20 cellular contexts compared by ENCODE assay signal in genomic region chr2:97816411-97816810, GRCh38.
A peak's percentile ranks its signal among the peaks of the same experiment; 100 is the strongest.
DNase-seq lines count a peak whose midpoint lies in the region; ATAC-seq and TF ChIP-seq lines count a peak whose summit lies in the region.
"Had no signal": no experiment of that assay in that cellular context is flagged by ENCODE, and none has a peak within 500 bp of the region (broad histone marks: within the 10 kb centered on the region; RNA-seq: fewer than 3 reads in every experiment).

No MANE protein-coding gene starts in this region.

- H3K9me3 ChIP-seq in SJCRH30 (replicated peaks): no peaks in the 10 kb centered on the region
- H3K9me3 ChIP-seq: BE2C, HAP-1 had no signal

- H3K4me1 ChIP-seq in SJCRH30: no peaks in the 10 kb centered on the region
- H3K4me1 ChIP-seq: BE2C, HAP-1 had no signal

- no peak overlapping the region for H3K27ac ChIP-seq in SJCRH30
- H3K27ac ChIP-seq: 22Rv1; BLaER1 treated with 17β-estradiol and CSF1 and Interleukin-3, amounts not matched to agents 10 nM and 100 nM had no signal

- H3K27me3 Mint-ChIP-seq in activated CD4-positive, alpha-beta T cell treated with anti-CD3 and anti-CD28 coated beads, Interleukin-2, amount 10 ng/mL, durations not matched to agents 24 days and 14 days: no peaks in the 10 kb centered on the region
- H3K27me3 Mint-ChIP-seq in chondrocyte (ENCODE audit: low read depth): no peaks in the 10 kb centered on the region
- no peaks in the 10 kb centered on the region for H3K27me3 Mint-ChIP-seq in stimulated activated memory B cell treated with anti-CD40 and anti-IgM and Interleukin-4, amounts not matched to agents 10 μg/mL and 1 μg/mL and 100 μg/mL, for 72 hours
- no peaks in the 10 kb centered on the region for H3K27me3 Mint-ChIP-seq in activated T-helper 2 cell treated with anti-CD3 and anti-CD28 coated beads, Interferon-gamma antibody, Interleukin-2, Interleukin-4, amounts not matched to agents 10 μg/mL and 5 μg/mL and 100 μg/mL, durations not matched to agents 14 hours and 24 hours and 36 hours (ENCODE audit: low read depth)
- H3K27me3 Mint-ChIP-seq: CD4-positive, alpha-beta T cell; CD8-positive, alpha-beta memory T cell had no signal

- no peak overlapping the region for H3K4me3 Mint-ChIP-seq in activated CD4-positive, alpha-beta T cell treated with anti-CD3 and anti-CD28 coated beads, Interleukin-2, amount 10 ng/mL, durations not matched to agents 24 days and 14 days
- no peak overlapping the region for H3K4me3 Mint-ChIP-seq in chondrocyte (ENCODE audit: unreplicated experiment)
- no peak overlapping the region for H3K4me3 Mint-ChIP-seq in stimulated activated memory B cell treated with anti-CD40 and anti-IgM and Interleukin-4, amounts not matched to agents 10 μg/mL and 1 μg/mL and 100 μg/mL, for 72 hours
- no peak overlapping the region for H3K4me3 Mint-ChIP-seq in activated T-helper 2 cell treated with anti-CD3 and anti-CD28 coated beads, Interferon-gamma antibody, Interleukin-2, Interleukin-4, amounts not matched to agents 10 μg/mL and 5 μg/mL and 100 μg/mL, durations not matched to agents 14 hours and 24 hours and 36 hours (ENCODE audit: low read depth)
- H3K4me3 Mint-ChIP-seq: CD14-positive monocyte; CD4-positive, alpha-beta T cell; CD8-positive, alpha-beta memory T cell had no signal

- H3K4me3 ChIP-seq in SJCRH30: no peak overlapping the region
- H3K4me3 ChIP-seq: BLaER1 treated with 17β-estradiol and CSF1 and Interleukin-3, amounts not matched to agents 10 nM and 100 nM; HAP-1 had no signal

- H3K4me1 Mint-ChIP-seq in activated CD4-positive, alpha-beta T cell treated with anti-CD3 and anti-CD28 coated beads, Interleukin-2, amount 10 ng/mL, durations not matched to agents 24 days and 14 days: no peaks in the 10 kb centered on the region
- no peaks in the 10 kb centered on the region for H3K4me1 Mint-ChIP-seq in chondrocyte (ENCODE audit: low read depth)
- H3K4me1 Mint-ChIP-seq in stimulated activated memory B cell treated with anti-CD40 and anti-IgM and Interleukin-4, amounts not matched to agents 10 μg/mL and 1 μg/mL and 100 μg/mL, for 72 hours: no peaks in the 10 kb centered on the region
- H3K4me1 Mint-ChIP-seq in activated T-helper 2 cell treated with anti-CD3 and anti-CD28 coated beads, Interferon-gamma antibody, Interleukin-2, Interleukin-4, amounts not matched to agents 10 μg/mL and 5 μg/mL and 100 μg/mL, durations not matched to agents 14 hours and 24 hours and 36 hours (ENCODE audit: low read depth): peaks cover 1% of the 10 kb centered on the region
- H3K4me1 Mint-ChIP-seq: CD14-positive monocyte; CD8-positive, alpha-beta memory T cell had no signal

- no peaks in the 10 kb centered on the region for H3K9me3 Mint-ChIP-seq in activated CD4-positive, alpha-beta T cell treated with anti-CD3 and anti-CD28 coated beads, Interleukin-2, amount 10 ng/mL, durations not matched to agents 24 days and 14 days
- no peaks in the 10 kb centered on the region for H3K9me3 Mint-ChIP-seq in chondrocyte (ENCODE audit: low read depth)
- no peaks in the 10 kb centered on the region for H3K9me3 Mint-ChIP-seq in stimulated activated memory B cell treated with anti-CD40 and anti-IgM and Interleukin-4, amounts not matched to agents 10 μg/mL and 1 μg/mL and 100 μg/mL, for 72 hours
- no peaks in the 10 kb centered on the region for H3K9me3 Mint-ChIP-seq in activated T-helper 2 cell treated with anti-CD3 and anti-CD28 coated beads, Interferon-gamma antibody, Interleukin-2, Interleukin-4, amounts not matched to agents 10 μg/mL and 5 μg/mL and 100 μg/mL, durations not matched to agents 14 hours and 24 hours and 36 hours
- H3K9me3 Mint-ChIP-seq: CD4-positive, alpha-beta T cell; CD8-positive, alpha-beta memory T cell had no signal

- TF ChIP-seq CTCF in chondrocyte (IDR thresholded peaks at IDR 0.05): peak; percentile 8

- no peaks in the 10 kb centered on the region for H3K27me3 ChIP-seq in SJCRH30
- H3K27me3 ChIP-seq: BE2C; BLaER1 treated with 17β-estradiol and CSF1 and Interleukin-3, amounts not matched to agents 10 nM and 100 nM had no signal

- peaks cover 29% of the 10 kb centered on the region for H3K36me3 Mint-ChIP-seq in activated CD4-positive, alpha-beta T cell treated with anti-CD3 and anti-CD28 coated beads, Interleukin-2, amount 10 ng/mL, durations not matched to agents 24 days and 14 days (ENCODE audit: low read depth)
- H3K36me3 Mint-ChIP-seq in chondrocyte (ENCODE audit: low read depth): peaks cover 17% of the 10 kb centered on the region
- peaks cover 32% of the 10 kb centered on the region for H3K36me3 Mint-ChIP-seq in stimulated activated memory B cell treated with anti-CD40 and anti-IgM and Interleukin-4, amounts not matched to agents 10 μg/mL and 1 μg/mL and 100 μg/mL, for 72 hours
- peaks cover 29% of the 10 kb centered on the region for H3K36me3 Mint-ChIP-seq in activated T-helper 2 cell treated with anti-CD3 and anti-CD28 coated beads, Interferon-gamma antibody, Interleukin-2, Interleukin-4, amounts not matched to agents 10 μg/mL and 5 μg/mL and 100 μg/mL, durations not matched to agents 14 hours and 24 hours and 36 hours (ENCODE audit: low read depth)

- DNase-seq in activated CD4-positive, alpha-beta T cell treated with anti-CD3 and anti-CD28 coated beads, Interleukin-2, amount 10 ng/mL, durations not matched to agents 24 days and 14 days: peak; percentile 12
- DNase-seq in activated CD4-positive, alpha-beta T cell treated with anti-CD3 and anti-CD28 coated beads, Interleukin-2, amount 50 U/mL, for 4 hours: no peak
- DNase-seq in chondrocyte (ENCODE audit: low spot score) (no peak), myocyte (ENCODE audit: low read depth) (peak; percentile 6), NCI-H128 (lab: John Stamatoyannopoulos, UW; ENCODE audit: unreplicated experiment) (no peak), SJCRH30 (no peak)
- DNase-seq in activated T-helper 2 cell treated with anti-CD3 and anti-CD28 coated beads, Interferon-gamma antibody, Interleukin-2, Interleukin-4, amounts not matched to agents 10 μg/mL and 5 μg/mL and 100 μg/mL, durations not matched to agents 14 hours and 24 hours and 36 hours (ENCODE audit: low spot score): no peak
- DNase-seq: AML-193; BE2C; CD4-positive, alpha-beta T cell; CD8-positive, alpha-beta memory T cell; DMS 273 treated with DMSO at 0.1 percent for 48 hours; DMS79; GF-D8; GOT3 had no signal

- intact Hi-C loops in activated CD4-positive, alpha-beta T cell treated with anti-CD3 and anti-CD28 coated beads, Interleukin-2, amount 10 ng/mL, durations not matched to agents 24 days and 14 days (cut with micrococcal nuclease): loop anchor here (10.0 kb wide), 1 partner anchor 318 kb away; no protein-coding TSS in a partner anchor
- intact Hi-C loops in activated T-helper 2 cell treated with anti-CD3 and anti-CD28 coated beads, Interferon-gamma antibody, Interleukin-2, Interleukin-4, amounts not matched to agents 10 μg/mL and 5 μg/mL and 100 μg/mL, durations not matched to agents 14 hours and 24 hours and 36 hours (cut with micrococcal nuclease): no loop called here

- no peak for ATAC-seq in stimulated activated memory B cell treated with anti-CD40 and anti-IgM and Interleukin-4, amounts not matched to agents 10 μg/mL and 1 μg/mL and 100 μg/mL, for 72 hours

- H3K27ac Mint-ChIP-seq in activated CD4-positive, alpha-beta T cell treated with anti-CD3 and anti-CD28 coated beads, Interleukin-2, amount 10 ng/mL, durations not matched to agents 24 days and 14 days: no peak overlapping the region
- no peak overlapping the region for H3K27ac Mint-ChIP-seq in chondrocyte (ENCODE audit: unreplicated experiment)
- H3K27ac Mint-ChIP-seq in stimulated activated memory B cell treated with anti-CD40 and anti-IgM and Interleukin-4, amounts not matched to agents 10 μg/mL and 1 μg/mL and 100 μg/mL, for 72 hours: peak overlapping the region; percentile 14
- no peak overlapping the region for H3K27ac Mint-ChIP-seq in activated T-helper 2 cell treated with anti-CD3 and anti-CD28 coated beads, Interferon-gamma antibody, Interleukin-2, Interleukin-4, amounts not matched to agents 10 μg/mL and 5 μg/mL and 100 μg/mL, durations not matched to agents 14 hours and 24 hours and 36 hours
- H3K27ac Mint-ChIP-seq: CD14-positive monocyte had no signal

- H3K36me3 ChIP-seq in SJCRH30: peaks cover 12% of the 10 kb centered on the region
- H3K36me3 ChIP-seq: BE2C had no signal

Comparison
In these comparisons a context has a peak if more than half of its experiments do, and no peak if none do; other contexts are left out.
1. DNase-seq: peak in activated CD4-positive, alpha-beta T cell treated with anti-CD3 and anti-CD28 coated beads, Interleukin-2, amount 10 ng/mL, durations not matched to agents 24 days and 14 days (single experiment) and myocyte (single experiment); none in activated CD4-positive, alpha-beta T cell treated with anti-CD3 and anti-CD28 coated beads, Interleukin-2, amount 50 U/mL, for 4 hours (0 of 2), chondrocyte (single experiment), activated T-helper 2 cell treated with anti-CD3 and anti-CD28 coated beads, Interferon-gamma antibody, Interleukin-2, Interleukin-4, amounts not matched to agents 10 μg/mL and 5 μg/mL and 100 μg/mL, durations not matched to agents 14 hours and 24 hours and 36 hours (single experiment), NCI-H128 (single experiment) and SJCRH30 (0 of 2).